ENCODE assay signal across 1 cellular context in genomic region chr17:58330997-58331814, GRCh38.
TF ChIP-seq lines count a peak whose summit lies in the region.

No MANE protein-coding gene starts in this region.

TF ChIP-seq in K562, 482 proteins besides CTCF, POLR2A, EP300 and RAD21 (continued from another document and continues in another):
- TF ChIP-seq MNT (conservative IDR thresholded peaks at IDR 0.05) (peak; percentile 46 to 63; a peak in 2 of 4 replicates), HBP1 (CRISPR knock-in tag; IDR thresholded peaks at IDR 0.05) (no peak), SP1 (CRISPR knock-in tag; IDR thresholded peaks at IDR 0.05) (no peak), ZNF583 (CRISPR knock-in tag; IDR thresholded peaks at IDR 0.05) (no peak), MTF1 (CRISPR knock-in tag; IDR thresholded peaks at IDR 0.05; ENCODE audit: borderline replicate concordance) (no peak), MAFF (IDR thresholded peaks at IDR 0.05; ENCODE audit: low read length) (peak; percentile 54; the same call in 1 of the 2 replicates), GTF2B (IDR thresholded peaks at IDR 0.05; ENCODE audit: extremely low read depth, insufficient read length) (no peak), BCOR (IDR thresholded peaks at IDR 0.05) (no peak), CREM (IDR thresholded peaks at IDR 0.05; ENCODE audit: low read depth) (no peak), ZNF23 (CRISPR knock-in tag; IDR thresholded peaks at IDR 0.05) (no peak), NFATC3 (IDR thresholded peaks at IDR 0.05) (no peak), U2AF1 (optimal IDR thresholded peaks at IDR 0.05; ENCODE audit: low read depth, low read length) (no peak), ZNF324 (CRISPR knock-in tag; IDR thresholded peaks at IDR 0.05) (peak; percentile 53; the same call in 1 of the 2 replicates), GTF2F1 (IDR thresholded peaks at IDR 0.05; ENCODE audit: low read depth, low read length) (0 out of 2 replicates have a peak, but pooled peaks have one; percentile 43), ZHX1 (conservative IDR thresholded peaks at IDR 0.05; ENCODE audit: low read length) (no peak), SAP30 (IDR thresholded peaks at IDR 0.05; ENCODE audit: borderline replicate concordance, insufficient read depth, low read depth, low read length, poor library complexity, severe bottlenecking) (no peak), TAF1 (IDR thresholded peaks at IDR 0.05; ENCODE audit: control insufficient read depth, extremely low read depth, insufficient read depth, low read length, severe bottlenecking) (peak; percentile 84), NCOR1 (IDR thresholded peaks at IDR 0.05) (peak; percentile 77), BRD9 (IDR thresholded peaks at IDR 0.05; ENCODE audit: low read depth, partially characterized antibody) (no peak), HINFP (tag; conservative IDR thresholded peaks at IDR 0.05; ENCODE audit: low read depth) (no peak), TFAM (CRISPR knock-in tag; conservative IDR thresholded peaks at IDR 0.05) (no peak), RBM39 (optimal IDR thresholded peaks at IDR 0.05; ENCODE audit: low read depth, low read length) (peak; percentile 79), PYGO2 (tag; IDR thresholded peaks at IDR 0.05) (no peak), BDP1 (IDR thresholded peaks at IDR 0.05; ENCODE audit: insufficient read depth, insufficient read length) (no peak), ESRRA (IDR thresholded peaks at IDR 0.05; ENCODE audit: borderline replicate concordance, low read depth) (no peak; the same call in 1 of the 2 replicates), ETS2 (tag; IDR thresholded peaks at IDR 0.05; ENCODE audit: borderline replicate concordance, poor library complexity, severe bottlenecking) (no peak), USF1 (CRISPR knock-in tag; IDR thresholded peaks at IDR 0.05) (0 out of 2 replicates have a peak, but pooled peaks have one; percentile 2), BRCA1 (IDR thresholded peaks at IDR 0.05) (no peak), BRCA1 (CRISPR knock-in tag; IDR thresholded peaks at IDR 0.05) (no peak), TBL1XR1 (IDR thresholded peaks at IDR 0.05; ENCODE audit: low read length in 2 of 2) (peak; percentile 6 to 83; a peak in 2 of 4 replicates), ZFP1 (CRISPR knock-in tag; IDR thresholded peaks at IDR 0.05) (peak; percentile 38; the same call in 1 of the 2 replicates), ZNF707 (CRISPR knock-in tag; conservative IDR thresholded peaks at IDR 0.05) (no peak), SREBF2 (CRISPR knock-in tag; IDR thresholded peaks at IDR 0.05) (no peak), ZC3H11A (IDR thresholded peaks at IDR 0.05; ENCODE audit: low read depth, low read length) (no peak), POLR2AphosphoS5 (IDR thresholded peaks at IDR 0.05; ENCODE audit: control insufficient read depth, insufficient read depth, low read depth, low read length) (peak; percentile 83), CBFA2T3 (IDR thresholded peaks at IDR 0.05) (no peak), SMAD4 (CRISPR knock-in tag; conservative IDR thresholded peaks at IDR 0.05) (peak; percentile 75), HSF4 (CRISPR knock-in tag; IDR thresholded peaks at IDR 0.05; ENCODE audit: borderline replicate concordance) (no peak), POLR2B (IDR thresholded peaks at IDR 0.05; ENCODE audit: low read depth, partially characterized antibody) (peak; percentile 76), NEUROD1 (IDR thresholded peaks at IDR 0.05; ENCODE audit: borderline replicate concordance, low read depth, low read length, partially characterized antibody) (no peak), ZSCAN29 (IDR thresholded peaks at IDR 0.05) (no peak), ZBTB34 (CRISPR knock-in tag; IDR thresholded peaks at IDR 0.05) (no peak), CCAR2 (IDR thresholded peaks at IDR 0.05; ENCODE audit: low read depth, low read length) (no peak), SMAD3 (CRISPR knock-in tag; conservative IDR thresholded peaks at IDR 0.05) (no peak), NONO (IDR thresholded peaks at IDR 0.05; ENCODE audit: low read depth in 2 of 2, low read length in 1 of 2) (no peak; a peak in 1 of 4 replicates), BMI1 (IDR thresholded peaks at IDR 0.05; ENCODE audit: low read length) (no peak), ARID4B (CRISPR knock-in tag; IDR thresholded peaks at IDR 0.05) (peak; percentile 2; the same call in 1 of the 2 replicates), E2F3 (CRISPR knock-in tag; IDR thresholded peaks at IDR 0.05) (no peak), SIN3A (IDR thresholded peaks at IDR 0.05; ENCODE audit: borderline replicate concordance in 2 of 2, control insufficient read depth in 1 of 2, low read depth in 2 of 2, low read length in 2 of 2) (peak in 1 of 2 experiments; percentile 20; a peak in 1 of 4 replicates), ZNF695 (CRISPR knock-in tag; IDR thresholded peaks at IDR 0.05) (no peak), ZNF239 (CRISPR knock-in tag; IDR thresholded peaks at IDR 0.05) (peak; percentile 18; the same call in 1 of the 2 replicates), SRF (CRISPR knock-in tag; IDR thresholded peaks at IDR 0.05) (peak; percentile 51 to 61; a peak in 3 of 4 replicates), ETS1 (conservative IDR thresholded peaks at IDR 0.05; ENCODE audit: control insufficient read depth, low read depth, low read length) (peak; percentile 71; the same call in 1 of the 2 replicates), ZNF584 (CRISPR knock-in tag; IDR thresholded peaks at IDR 0.05; ENCODE audit: low read depth) (no peak), HMG20A (CRISPR knock-in tag; conservative IDR thresholded peaks at IDR 0.05) (no peak), ZNF586 (CRISPR knock-in tag; conservative IDR thresholded peaks at IDR 0.05) (0 out of 2 replicates have a peak, but pooled peaks have one; percentile 6), SIRT6 (IDR thresholded peaks at IDR 0.05; ENCODE audit: low read depth, low read length) (peak; percentile 29)
